In the genomic region with DNA sequence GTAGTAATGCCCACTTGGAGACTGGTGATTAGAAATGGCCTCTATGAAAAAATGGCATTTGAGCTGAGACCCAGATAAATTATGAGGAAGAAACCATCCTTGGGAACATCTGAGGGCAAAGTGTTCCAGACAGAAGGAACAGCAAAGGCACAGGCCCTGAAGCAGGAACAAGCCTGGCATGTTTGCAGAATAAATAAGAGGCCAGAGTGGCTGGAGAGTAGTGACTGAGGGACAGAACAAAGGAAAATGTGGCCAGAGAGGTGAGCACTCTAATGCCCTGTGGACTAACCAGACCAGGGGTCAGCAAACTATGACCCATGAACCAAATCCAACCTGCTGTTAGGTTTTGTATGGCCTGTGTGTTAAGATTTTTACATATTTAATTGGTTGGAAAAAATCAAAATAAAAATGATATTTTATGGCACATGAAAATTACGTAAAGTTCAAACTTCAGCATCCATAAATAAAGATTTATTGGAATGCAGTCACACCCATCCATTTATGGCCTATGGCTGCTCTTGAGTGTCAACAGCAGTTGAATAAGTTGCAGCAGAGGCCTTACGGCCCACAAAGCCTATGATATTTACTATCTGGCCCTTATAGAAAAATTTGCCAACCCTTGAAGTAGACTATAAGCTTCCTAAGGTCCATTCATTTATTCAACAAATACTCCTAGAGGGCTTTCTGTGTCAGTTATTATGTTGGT, we compare ENCODE assay signal across 8 cellular contexts.
"Had no signal": no experiment of that assay in that cellular context is flagged by ENCODE, and none has a peak within 500 bp of the region (broad histone marks: within the 10 kb centered on the region; RNA-seq: fewer than 3 reads in every experiment).

No MANE protein-coding gene starts in this region.

- ATAC-seq: GM23338, HepG2 had no signal

- H3K9me3 Mint-ChIP-seq: GM23338, H9, IgD-negative memory B cell had no signal

- H3K4me3 ChIP-seq: GM23338 had no signal

- H2AFZ ChIP-seq: GM23338 had no signal

- H3K36me3 Mint-ChIP-seq: IgD-negative memory B cell had no signal

- H3K27ac Mint-ChIP-seq: GM23338, H9, IgD-negative memory B cell had no signal

- DNase-seq: H9, HCEC 1CT, KBM-7 had no signal

- H3K4me1 Mint-ChIP-seq: IgD-negative memory B cell had no signal

- H3K4me3 Mint-ChIP-seq: GM23338, H9, IgD-negative memory B cell had no signal

- H3K27me3 Mint-ChIP-seq: IgD-negative memory B cell had no signal

- H3K4me2 ChIP-seq: GM23338, KMS-11 had no signal

- H3K27ac ChIP-seq: HL-60, KMS-11 had no signal
